Comparison of ENCODE assay signal across 1 cellular context in genomic region chr5:143428738-143429420, GRCh38.
TF ChIP-seq lines count a peak whose summit lies in the region.

No MANE protein-coding gene starts in this region.

TF ChIP-seq in IMR-90, 13 proteins besides CTCF, POLR2A, EP300 and RAD21:
- TF ChIP-seq MAFK (IDR thresholded peaks at IDR 0.05; ENCODE audit: low read depth, low read length) (peak; percentile 75), FOS (IDR thresholded peaks at IDR 0.05; ENCODE audit: low read depth, low read length) (no peak)
TF ChIP-seq in IMR-90: peak in this region for 1.
